In genomic region chr12:7093892-7094291, GRCh38 we compare ENCODE assay signal across 14 cellular contexts. TPM values are rescaled to one million over a fixed set of nuclear protein-coding genes. Genes with fewer than 3 reads are reported as not detected.
DNase-seq lines count a peak whose midpoint lies in the region; TF ChIP-seq lines count a peak whose summit lies in the region.
"Had no signal": no experiment of that assay in that cellular context is flagged by ENCODE, and none has a peak within 500 bp of the region (broad histone marks: within the 10 kb centered on the region; RNA-seq: fewer than 3 reads in every experiment).

No MANE protein-coding gene starts in this region.

- peaks cover 20 to 25% of the 10 kb centered on the region in 2 donors for H3K36me3 Mint-ChIP-seq in CD14-positive monocyte
- H3K36me3 Mint-ChIP-seq: activated naive CD4-positive, alpha-beta T cell treated with anti-CD3 and anti-CD28 coated beads, Interleukin-2, amount 50 U/mL, for 24 hours had no signal

- TF ChIP-seq CTCF in fibroblast of the aortic adventitia (IDR thresholded peaks at IDR 0.05; ENCODE audit: insufficient read depth, low read length) = no peak
- no peak for TF ChIP-seq CTCF in CD14-positive monocyte (IDR thresholded peaks at IDR 0.05)

- H3K4me1 Mint-ChIP-seq in CD14-positive monocyte = peaks cover 12% of the 10 kb centered on the region

- peaks cover 0 to 1% (median 0%) of the 10 kb centered on the region in 7 donors for H3K9me3 Mint-ChIP-seq in CD14-positive monocyte
- H3K9me3 Mint-ChIP-seq: activated CD4-positive, alpha-beta memory T cell treated with anti-CD3 and anti-CD28 coated beads, Interleukin-2, amount 10 ng/mL, durations not matched to agents 7 days and 5 days; activated naive CD4-positive, alpha-beta T cell treated with anti-CD3 and anti-CD28 coated beads, Interleukin-2, amount 50 U/mL, for 24 hours; H9 had no signal

- intact Hi-C loops in CD14-positive monocyte (cut with micrococcal nuclease) = loop anchor here (5.0 to 10.0 kb wide), 2 partner anchors 69 to 172 kb away; no protein-coding TSS in a partner anchor

- peaks cover 6 to 17% (median 9%) of the 10 kb centered on the region in 3 donors for H3K27me3 Mint-ChIP-seq in CD14-positive monocyte (ENCODE audit: low read depth in 3 of 3)
- H3K27me3 Mint-ChIP-seq: activated naive CD4-positive, alpha-beta T cell treated with anti-CD3 and anti-CD28 coated beads, Interleukin-2, amount 50 U/mL, for 24 hours had no signal

- DNase-seq in EH (ENCODE audit: low read depth) = peak; percentile 57
- DNase-seq in fibroblast of the aortic adventitia (ENCODE audit: low read depth) = peak; percentile 56
- DNase-seq in CD14-positive monocyte (ENCODE audit: low spot score) = no peak
- DNase-seq in NCI-H2029 (lab: John Stamatoyannopoulos, UW) = no peak
- DNase-seq: activated CD4-positive, alpha-beta memory T cell treated with anti-CD3 and anti-CD28 coated beads, Interleukin-2, amount 10 ng/mL, durations not matched to agents 7 days and 5 days; H9; KG1; lower lobe of right lung; NCI-H2081; stimulated activated CD4-positive, alpha-beta T cell treated with anti-CD3 and anti-CD28 coated beads, Interleukin-4, amount 100 ng/mL, for 1 hour had no signal

- no peak overlapping the region for H3K27ac Mint-ChIP-seq in CD14-positive monocyte
- H3K27ac Mint-ChIP-seq: activated CD4-positive, alpha-beta memory T cell treated with anti-CD3 and anti-CD28 coated beads, Interleukin-2, amount 10 ng/mL, durations not matched to agents 7 days and 5 days; activated naive CD4-positive, alpha-beta T cell treated with anti-CD3 and anti-CD28 coated beads, Interleukin-2, amount 50 U/mL, for 24 hours; H9 had no signal

- no peak overlapping the region for H3K4me3 Mint-ChIP-seq in CD14-positive monocyte
- H3K4me3 Mint-ChIP-seq: activated CD4-positive, alpha-beta memory T cell treated with anti-CD3 and anti-CD28 coated beads, Interleukin-2, amount 10 ng/mL, durations not matched to agents 7 days and 5 days; activated naive CD4-positive, alpha-beta T cell treated with anti-CD3 and anti-CD28 coated beads, Interleukin-2, amount 50 U/mL, for 24 hours; H9 had no signal

- no peak overlapping the region for H3K4me3 ChIP-seq in fibroblast of the aortic adventitia (ENCODE audit: low read depth, low read length)
- H3K4me3 ChIP-seq: coronary artery, lower lobe of right lung had no signal

RNA-seq across cellular contexts. Expression of gene C1R, which starts 1.6 kb away (rescaled TPM):
- 237 and 528 TPM in 2 replicates for total RNA-seq in fibroblast of the aortic adventitia (ENCODE audit: low replicate concordance)
- under 1 TPM in 1 of 2 donors, not detected in 1; 0.14 TPM for polyA plus RNA-seq in CD14-positive monocyte

RNA-seq across cellular contexts. Expression of gene C1RL, which starts 15.1 kb away (rescaled TPM):
- total RNA-seq in fibroblast of the aortic adventitia (ENCODE audit: low replicate concordance) = 39.2 and 50.6 TPM in 2 replicates
- 1 to 10 TPM; 4.8 to 5.6 TPM for polyA plus RNA-seq in CD14-positive monocyte

RNA-seq across cellular contexts. Expression of gene C1S, which starts 33.4 kb away (rescaled TPM):
- 516 and 790 TPM in 2 replicates for total RNA-seq in fibroblast of the aortic adventitia (ENCODE audit: low replicate concordance)
- not detected for polyA plus RNA-seq in CD14-positive monocyte

RNA-seq across cellular contexts. Expression of gene RBP5, which starts 34.8 kb away (rescaled TPM):
- total RNA-seq in fibroblast of the aortic adventitia (ENCODE audit: low replicate concordance) = not detected in 2 replicates
- not detected for polyA plus RNA-seq in CD14-positive monocyte
- total RNA-seq: osteocyte had no signal
- polyA plus RNA-seq: BJ had no signal

RNA-seq across cellular contexts. Expression of gene CLSTN3, which starts 36.3 kb away (rescaled TPM):
- total RNA-seq in fibroblast of the aortic adventitia (ENCODE audit: low replicate concordance) = 10.9 and 13.6 TPM in 2 replicates
- polyA plus RNA-seq in CD14-positive monocyte = not detected

Comparison
In these comparisons a context has a peak if more than half of its experiments do, and no peak if none do; other contexts are left out.
1. DNase-seq: peak in EH (single experiment) and fibroblast of the aortic adventitia (single experiment); none in CD14-positive monocyte (single experiment) and NCI-H2029 (single experiment).